In the genomic region with DNA sequence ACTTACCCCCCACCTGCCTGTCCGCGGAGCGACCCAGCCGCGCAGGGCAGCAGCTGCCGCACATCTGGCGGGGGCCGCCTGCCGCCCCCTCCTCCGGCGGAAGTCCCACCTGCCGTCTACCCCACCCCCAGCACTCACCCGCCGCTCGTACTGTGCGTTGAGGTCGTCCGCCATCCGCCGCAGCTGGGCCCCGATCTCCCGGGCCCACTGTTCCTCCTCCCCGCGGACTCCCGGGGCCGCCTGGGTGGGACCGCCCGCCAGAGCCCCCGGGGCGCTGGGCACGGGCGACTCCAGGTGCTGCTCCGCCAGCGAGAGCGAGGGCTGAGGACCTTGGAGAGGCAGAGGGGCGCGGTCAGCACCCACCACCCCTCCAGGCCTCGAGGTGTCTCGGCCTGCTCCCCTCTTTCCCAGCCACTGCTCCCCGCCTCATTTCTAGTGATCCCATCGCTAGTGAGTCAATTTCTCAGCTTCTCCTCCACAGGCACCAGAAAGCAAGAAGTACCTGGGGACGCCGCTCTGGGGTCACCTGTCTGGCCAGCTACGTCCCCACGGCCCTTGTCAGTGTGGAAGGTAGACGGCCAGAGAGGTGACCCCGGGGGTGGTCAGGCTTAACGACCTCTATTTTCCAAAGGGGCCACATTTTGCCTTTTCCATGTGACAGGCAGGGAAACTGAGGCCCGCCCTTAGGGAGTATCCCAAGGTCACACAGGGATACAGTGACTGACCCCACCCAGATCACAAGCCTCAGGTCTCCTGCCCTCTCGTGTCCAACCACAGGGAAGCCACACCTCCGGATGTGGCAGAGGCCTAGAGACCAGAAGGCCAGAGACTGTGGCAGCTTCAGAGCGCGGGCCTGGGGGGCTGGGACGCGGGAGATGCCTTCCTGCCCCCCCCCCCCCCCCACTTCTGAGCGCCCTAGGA, we compare ENCODE assay signal across 8 cellular contexts. TPM values are rescaled to one million over a fixed set of nuclear protein-coding genes. Genes with fewer than 3 reads are reported as not detected.
DNase-seq lines count a peak whose midpoint lies in the region; ATAC-seq and TF ChIP-seq lines count a peak whose summit lies in the region.

No MANE protein-coding gene starts in this region.

- ATAC-seq in DND-41 (ENCODE audit: insufficient read depth, low read depth), result peak; percentile 63
- peak; percentile 10 for ATAC-seq in GM21367 (IDR thresholded peaks at IDR 0.05; ENCODE audit: unreplicated experiment)
- ATAC-seq in IMR-90 (ENCODE audit: low read depth), result peak; percentile 2; the same call in 1 of the 2 replicates

- H3K27ac ChIP-seq in DND-41 (ENCODE audit: low read length) (peak overlapping the region; percentile 87), IMR-90 (ENCODE audit: insufficient read depth, low read length) (peak overlapping the region; percentile 97)

- peak overlapping the region; percentile 80 for H3K4me3 Mint-ChIP-seq in chondrocyte (ENCODE audit: unreplicated experiment)

- H3K4me1 ChIP-seq in DND-41 (ENCODE audit: insufficient read depth, low read length), result peaks cover 56% of the 10 kb centered on the region
- H3K4me1 ChIP-seq in IMR-90 (ENCODE audit: control insufficient read depth, insufficient read depth, low read length), result peaks cover 23% of the 10 kb centered on the region

- CTCF ChIA-PET in IMR-90 (lab: Yijun Ruan, JAX), result interaction anchor here (0.7 to 2.4 kb wide), 3 partner anchors 16 to 18 kb away, joined by 3 to 13 read pairs (median 12); no protein-coding TSS in a partner anchor

- H3K14ac ChIP-seq in IMR-90 (replicated peaks; ENCODE audit: low read depth, low read length), result peak overlapping the region; percentile 84

- in situ Hi-C loops in IMR-90 (cut with MboI; ENCODE audit: low sequenced_read_pairs), result no loop called here

- H3K4me2 ChIP-seq in DND-41 (ENCODE audit: insufficient read depth, low read length) (peak overlapping the region; percentile 77), IMR-90 (ENCODE audit: low read depth, low read length) (peak overlapping the region; percentile 66)

- H3K79me1 ChIP-seq in IMR-90 (ENCODE audit: low read depth in 1 of 2, low read length in 2 of 2), result peaks cover 8 to 63% of the 10 kb centered on the region in 2 experiments

- TF ChIP-seq RAD21 in IMR-90 (IDR thresholded peaks at IDR 0.05; ENCODE audit: low read length), result no peak

- peak overlapping the region; percentile 90 to 91 for H4K8ac ChIP-seq in IMR-90 (ENCODE audit: low read depth in 2 of 2, low read length in 2 of 2)

- H3K36me3 ChIP-seq in DND-41 (ENCODE audit: insufficient read depth, low read length), result peaks cover 3% of the 10 kb centered on the region; the same call in 1 of the 2 replicates
- peaks cover 11% of the 10 kb centered on the region; the same call in 1 of the 2 replicates for H3K36me3 ChIP-seq in IMR-90 (ENCODE audit: control insufficient read depth, insufficient read depth, low read length)

- H3K27me3 ChIP-seq in DND-41 (ENCODE audit: insufficient read depth, low read length, poor library complexity), result no peaks in the 10 kb centered on the region
- no peaks in the 10 kb centered on the region for H3K27me3 ChIP-seq in IMR-90 (ENCODE audit: control insufficient read depth, insufficient read depth, low read length)

- TF ChIP-seq CTCF in DND-41 (IDR thresholded peaks at IDR 0.05; ENCODE audit: borderline replicate concordance, extremely low read depth, low read length, poor library complexity, severe bottlenecking) (no peak), IMR-90 (conservative IDR thresholded peaks at IDR 0.05; ENCODE audit: low read depth, low read length) (no peak), chondrocyte (IDR thresholded peaks at IDR 0.05) (peak; percentile 19)

- BruUV-seq in IMR-90 (replicated peaks; lab: Mats Ljungman, UMichigan), result no TSS peak

- H4K20me1 ChIP-seq in DND-41 (ENCODE audit: insufficient read depth, low read length) (peaks cover 35% of the 10 kb centered on the region), IMR-90 (ENCODE audit: insufficient read depth, low read length) (peaks cover 38% of the 10 kb centered on the region)

- H2BK120ac ChIP-seq in IMR-90 (ENCODE audit: low read depth, low read length), result peak overlapping the region; percentile 90

- H3K4me1 Mint-ChIP-seq in chondrocyte (ENCODE audit: low read depth), result peaks cover 24% of the 10 kb centered on the region

- H2BK15ac ChIP-seq in IMR-90 (ENCODE audit: low read depth, low read length), result peak overlapping the region; percentile 69; the same call in 1 of the 3 replicates

- H3K36me3 Mint-ChIP-seq in chondrocyte (ENCODE audit: low read depth), result peaks cover 7% of the 10 kb centered on the region

- peak overlapping the region; percentile 97 for H2AK5ac ChIP-seq in IMR-90 (ENCODE audit: low read depth, low read length)

- intact Hi-C loops in IMR-90 (cut with micrococcal nuclease), result loop anchor here (1.0 kb wide), 2 partner anchors 16 to 18 kb away; no protein-coding TSS in a partner anchor

- H3K4ac ChIP-seq in IMR-90 (ENCODE audit: low read depth, low read length), result peak overlapping the region; percentile 93

- H3K79me2 ChIP-seq in DND-41 (ENCODE audit: insufficient read depth, low read length), result no peaks in the 10 kb centered on the region

- peak overlapping the region; percentile 72; the same call in 1 of the 2 replicates for H3K56ac ChIP-seq in IMR-90 (ENCODE audit: extremely low read depth, insufficient read depth, low read length)

- TF ChIP-seq POLR2A in IMR-90 (IDR thresholded peaks at IDR 0.05; ENCODE audit: low read depth, low read length), result peak; percentile 55

- H2BK20ac ChIP-seq in IMR-90 (ENCODE audit: low read depth, low read length), result peak overlapping the region; percentile 75

- H2AFZ ChIP-seq in DND-41 (ENCODE audit: low read depth, low read length) (no peak overlapping the region; the same call in 1 of the 2 replicates), IMR-90 (replicated peaks; ENCODE audit: low read length, poor library complexity) (peak overlapping the region; percentile 67)

- peak overlapping the region; percentile 48; the same call in 1 of the 2 replicates for H3K18ac ChIP-seq in IMR-90 (ENCODE audit: low read depth, low read length)

- no peaks in the 10 kb centered on the region for H3K9me3 Mint-ChIP-seq in chondrocyte (ENCODE audit: low read depth)

- H2AK9ac ChIP-seq in IMR-90 (replicated peaks; ENCODE audit: low read depth, low read length, poor library complexity), result peak overlapping the region; percentile 90

- peak overlapping the region; percentile 95 for H4K91ac ChIP-seq in IMR-90 (ENCODE audit: insufficient read depth, low read depth, low read length)

- H3K9ac ChIP-seq in DND-41 (ENCODE audit: low read depth, low read length), result peak overlapping the region; percentile 48
- H3K9ac ChIP-seq in IMR-90 (ENCODE audit: low read depth, low read length), result peak overlapping the region; percentile 70

- POLR2A ChIA-PET in IMR-90 (lab: Charles Lee; ENCODE audit: unreplicated experiment), result interaction anchor here (0.6 to 1.2 kb wide), 4 partner anchors 17 to 101 kb away, joined by 4 to 5 read pairs (median 4); partner anchors contain the start of gene CCDC9

- peak overlapping the region; percentile 90 for H2BK5ac ChIP-seq in IMR-90 (ENCODE audit: low read depth, low read length, poor library complexity, severe bottlenecking)

- H3K23ac ChIP-seq in IMR-90 (ENCODE audit: low read depth, low read length), result peak overlapping the region; percentile 84

- peaks cover 12% of the 10 kb centered on the region for H3K9me1 ChIP-seq in IMR-90 (ENCODE audit: insufficient read depth, low read length)

- H3K4me3 ChIP-seq in DND-41 (ENCODE audit: low read depth in 1 of 2, low read length in 2 of 2), result peak overlapping the region; percentile 6 to 47; a peak in 3 of 4 replicates
- H3K4me3 ChIP-seq in IMR-90 (ENCODE audit: insufficient read depth, low read depth, low read length), result peak overlapping the region; percentile 1

- H3K9me3 ChIP-seq in DND-41 (ENCODE audit: insufficient read depth, low read length, severe bottlenecking), result no peaks in the 10 kb centered on the region
- H3K9me3 ChIP-seq in IMR-90 (ENCODE audit: control insufficient read depth, insufficient read depth, low read length), result no peaks in the 10 kb centered on the region

- peak; percentile 91 for DNase-seq in DND-41
- peak; percentile 67 for DNase-seq in IMR-90
- DNase-seq in SW480 (ENCODE audit: low spot score), result peak; percentile 95
- DNase-seq in chondrocyte (ENCODE audit: low spot score), result no peak
- DNase-seq in left kidney (ENCODE audit: low read depth, low spot score), result peak; percentile 67
- peak; percentile 76 for DNase-seq in stimulated activated CD8-positive, alpha-beta memory T cell treated with anti-CD3 and anti-CD28 coated beads, Interleukin-4, amount 100 ng/mL, for 48 hours
- no peak for DNase-seq in D341Med (ENCODE audit: low spot score)

- 2% methylated on average over 9 of the region's 56 CpGs; no CpG with 5 or more reads in 1 of the 2 experiments for WGBS in IMR-90 (ENCODE audit: extremely low coverage in 2 of 2, insufficient read length in 1 of 2), 2 experiments

- dilution Hi-C loops in IMR-90 (cut with HindIII; ENCODE audit: low sequenced_read_pairs, unreplicated experiment), result no loop called here

- H3K27me3 Mint-ChIP-seq in chondrocyte (ENCODE audit: low read depth), result no peaks in the 10 kb centered on the region

- peak overlapping the region; percentile 86 for H4K5ac ChIP-seq in IMR-90 (ENCODE audit: low read depth, low read length)

- H3K27ac Mint-ChIP-seq in chondrocyte (ENCODE audit: unreplicated experiment), result peak overlapping the region; percentile 96

TF ChIP-seq in IMR-90, 13 proteins besides CTCF, POLR2A, EP300 and RAD21:
- peak; percentile 58; the same call in 1 of the 2 replicates for TF ChIP-seq CHD1 (IDR thresholded peaks at IDR 0.05; ENCODE audit: low read depth, low read length)
- TF ChIP-seq RFX5 (IDR thresholded peaks at IDR 0.05; ENCODE audit: low read depth, low read length), result no peak

RNA-seq across cellular contexts. Expression of gene BBC3, which starts 4.3 kb away (rescaled TPM):
- total RNA-seq in IMR-90 (2012; rRNA removed), result 1.6 and 1.9 TPM in 2 replicates
- 6.5 and 7.3 TPM in 2 replicates for polyA plus RNA-seq in IMR-90 (2012; rRNA removed)
- 4.4 and 12.4 TPM in 2 replicates for polyA plus RNA-seq in IMR-90 (2012; cell fraction: cytosol; rRNA removed)
- polyA plus RNA-seq in IMR-90 (2012; cell fraction: nucleus; rRNA removed; ENCODE audit: low replicate concordance), result 14.7 and 19.5 TPM in 2 replicates
- total RNA-seq in chondrocyte, result 12.6 to 16.1 TPM (median 15.2 TPM) in 3 replicates

RNA-seq across cellular contexts. Expression of gene CCDC9, which starts 29.6 kb away (rescaled TPM):
- total RNA-seq in IMR-90 (2012; rRNA removed) (2.9 and 3.6 TPM in 2 replicates), chondrocyte (41.3 to 62.4 TPM (median 59.4 TPM) in 3 replicates)
- 8.6 and 9.6 TPM in 2 replicates for polyA plus RNA-seq in IMR-90 (2012; rRNA removed)
- 5.6 and 8.4 TPM in 2 replicates for polyA plus RNA-seq in IMR-90 (2012; cell fraction: cytosol; rRNA removed)
- polyA plus RNA-seq in IMR-90 (2012; cell fraction: nucleus; rRNA removed; ENCODE audit: low replicate concordance), result 29.1 and 33.9 TPM in 2 replicates

RNA-seq across cellular contexts. Expression of gene INAFM1, which starts 48.0 kb away (rescaled TPM):
- total RNA-seq in IMR-90 (2012; rRNA removed), result 0.36 and 0.56 TPM in 2 replicates
- polyA plus RNA-seq in IMR-90 (2012; rRNA removed), result 7.8 and 11.0 TPM in 2 replicates
- 3.7 and 17.5 TPM in 2 replicates for polyA plus RNA-seq in IMR-90 (2012; cell fraction: cytosol; rRNA removed)
- polyA plus RNA-seq in IMR-90 (2012; cell fraction: nucleus; rRNA removed; ENCODE audit: low replicate concordance), result 25.4 and 47.4 TPM in 2 replicates
- 25.6 to 31.1 TPM (median 28.8 TPM) in 3 replicates for total RNA-seq in chondrocyte

Comparison
In these comparisons a context has a peak if more than half of its experiments do, and no peak if none do; other contexts are left out.
1. ATAC-seq: peak in every context shown above with its lines; median percentile 63 in DND-41; 10 in GM21367; 2 in IMR-90.
2. DNase-seq: peak in DND-41 (single experiment), IMR-90 (single experiment), SW480 (single experiment), left kidney (single experiment) and stimulated activated CD8-positive, alpha-beta memory T cell treated with anti-CD3 and anti-CD28 coated beads, Interleukin-4, amount 100 ng/mL, for 48 hours (single experiment); none in chondrocyte (single experiment) and D341Med (single experiment).
3. RNA of gene INAFM1, which starts 48.0 kb away (total RNA-seq): 25.6 to 31.1 TPM in chondrocyte; 0.36 to 0.56 TPM in IMR-90; every median in the first group is over 10 times any median in the second.